In the genomic region with DNA sequence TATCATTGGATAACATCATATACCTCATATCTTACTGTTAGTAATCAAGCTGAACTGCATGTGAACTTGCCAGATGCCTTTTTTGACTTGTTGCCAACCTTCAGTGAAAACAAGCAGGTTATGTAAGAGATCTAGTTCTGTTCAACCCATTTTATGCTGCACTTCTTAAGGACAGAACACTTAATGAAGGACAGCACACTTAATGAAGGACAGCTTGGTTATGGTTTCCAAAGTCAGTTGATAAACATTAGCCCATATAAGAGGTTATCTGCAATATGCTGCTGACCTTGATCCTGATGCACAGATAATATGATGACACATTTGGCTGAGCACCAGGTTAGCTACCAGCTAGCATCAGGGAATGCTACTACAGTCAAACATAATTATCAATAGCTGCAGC, we compare ENCODE assay signal across 17 cellular contexts.
DNase-seq lines count a peak whose midpoint lies in the region; TF ChIP-seq lines count a peak whose summit lies in the region.
"Had no signal": no experiment of that assay in that cellular context is flagged by ENCODE, and none has a peak within 500 bp of the region (broad histone marks: within the 10 kb centered on the region; RNA-seq: fewer than 3 reads in every experiment).

No MANE protein-coding gene starts in this region.

- TF ChIP-seq CTCF in epithelial cell of esophagus (IDR thresholded peaks at IDR 0.05; ENCODE audit: insufficient read depth, low read depth, low read length, missing control alignments) = no peak

- H3K4me3 ChIP-seq in epithelial cell of esophagus (ENCODE audit: low read length) = no peak overlapping the region
- H3K4me3 ChIP-seq: SJSA1 had no signal

- DNase-seq in NCI-H345 (lab: John Stamatoyannopoulos, UW) = peak; percentile 4
- no peak for DNase-seq in NCI-H345 treated with DMSO at 0.1 percent for 48 hours (lab: John Stamatoyannopoulos, UW; ENCODE audit: unreplicated experiment)
- DNase-seq in NCI-H524 treated with DMSO at 0.1 percent for 48 hours (lab: John Stamatoyannopoulos, UW) = peak; percentile 70
- DNase-seq in epithelial cell of esophagus (ENCODE audit: low read depth) = peak; percentile 4
- DNase-seq in putamen (ENCODE audit: low spot score) = peak; percentile 5
- DNase-seq in amniotic stem cell (lab: John Stamatoyannopoulos, UW) = no peak
- DNase-seq in CD1c-positive myeloid dendritic cell (ENCODE audit: extremely low spot score) = no peak
- DNase-seq in DMS153 (lab: John Stamatoyannopoulos, UW) = no peak
- DNase-seq: 8988T; activated naive CD8-positive, alpha-beta T cell treated with anti-CD3 and anti-CD28 coated beads for 36 hours; DMS79 treated with DMSO at 0.1 percent for 48 hours; GOT3; mesendoderm; NCI-H146; PC-3; T1000 had no signal

Comparison
In these comparisons a context has a peak if more than half of its experiments do, and no peak if none do; other contexts are left out.
1. DNase-seq: peak in NCI-H345 (single experiment), NCI-H524 treated with DMSO at 0.1 percent for 48 hours (single experiment), epithelial cell of esophagus (single experiment) and putamen (single experiment); none in NCI-H345 treated with DMSO at 0.1 percent for 48 hours (single experiment), amniotic stem cell (single experiment), CD1c-positive myeloid dendritic cell (single experiment) and DMS153 (single experiment).